Comparison of ENCODE assay signal across 8 cellular contexts in the genomic region with DNA sequence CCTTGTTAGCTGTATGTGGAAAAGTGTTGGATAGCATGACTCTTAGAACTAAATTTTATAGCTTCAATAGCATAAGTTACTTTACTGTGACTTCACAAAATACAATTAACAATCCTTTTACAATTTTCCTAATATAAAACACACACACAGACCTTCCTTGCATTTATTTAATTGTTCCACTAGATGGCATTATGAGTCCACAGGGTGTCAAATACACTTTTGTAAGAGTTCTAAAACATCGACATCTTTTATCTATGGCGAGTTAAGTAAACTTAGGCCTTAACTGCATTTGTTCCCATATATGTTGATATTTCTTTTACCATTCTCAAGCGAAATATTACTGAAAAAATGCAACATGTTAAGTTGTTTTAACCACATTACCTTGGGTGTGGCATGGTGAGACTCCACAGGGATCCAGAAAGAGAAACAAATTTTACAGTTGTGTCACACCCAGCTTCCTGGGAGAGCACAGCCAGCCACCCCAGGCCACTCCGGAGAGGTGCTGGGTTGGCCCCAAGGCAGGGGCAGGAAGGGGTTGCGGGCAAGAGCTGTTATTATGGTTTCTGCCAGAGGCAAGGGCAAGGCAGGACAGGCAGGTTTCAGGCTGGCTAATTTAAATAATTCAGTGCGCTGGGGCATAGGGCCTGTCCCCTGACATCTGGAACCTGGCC.
DNase-seq lines count a peak whose midpoint lies in the region; ATAC-seq and TF ChIP-seq lines count a peak whose summit lies in the region.

No MANE protein-coding gene starts in this region.

- ATAC-seq in GM19397 (IDR thresholded peaks at IDR 0.05; ENCODE audit: unreplicated experiment), result no peak

- H3K4me3 ChIP-seq in LNCaP clone FGC (ENCODE audit: low read depth, low read length), result no peak overlapping the region
- H3K4me3 ChIP-seq in WI38 (ENCODE audit: low read depth, low read length), result no peak overlapping the region

- no peak for DNase-seq in LNCaP clone FGC (ENCODE audit: low read depth)
- DNase-seq in left kidney (ENCODE audit: low read depth, low spot score), result peak; percentile 59
- DNase-seq in NCI-H524 treated with DMSO at 0.1 percent for 48 hours (lab: John Stamatoyannopoulos, UW), result no peak
- DNase-seq in activated CD4-positive, CD25-positive, alpha-beta regulatory T cell treated with anti-CD3 and anti-CD28 coated beads, Interleukin-2, amount 50 U/mL, for 72 hours, result no peak
- no peak for DNase-seq in putamen (ENCODE audit: low spot score)

- peak; percentile 44; the same call in 2 of the 3 replicates for TF ChIP-seq CTCF in GM12872 (IDR thresholded peaks at IDR 0.05; ENCODE audit: insufficient read depth, low read depth, low read length)
- peak; percentile 64 for TF ChIP-seq CTCF in LNCaP clone FGC (IDR thresholded peaks at IDR 0.05; ENCODE audit: control insufficient read depth, extremely low read depth, insufficient read depth)
- peak; percentile 17; the same call in 1 of the 2 replicates for TF ChIP-seq CTCF in WI38 (IDR thresholded peaks at IDR 0.05; ENCODE audit: low read depth, low read length)
